Comparison of ENCODE assay signal across 15 cellular contexts in genomic region chr9:35232867-35233544, GRCh38.
"Had no signal": no experiment of that assay in that cellular context is flagged by ENCODE, and none has a peak within 500 bp of the region (broad histone marks: within the 10 kb centered on the region; RNA-seq: fewer than 3 reads in every experiment).

No MANE protein-coding gene starts in this region.

- H3K9me3 ChIP-seq: gastroesophageal sphincter, left ventricle myocardium inferior, tibial nerve had no signal

- H3K27me3 ChIP-seq: brain microvascular endothelial cell, gastroesophageal sphincter, tibial nerve had no signal

- H3K27ac ChIP-seq: brain microvascular endothelial cell, epithelial cell of prostate, gastroesophageal sphincter, left ventricle myocardium inferior, parathyroid adenoma, tibial nerve had no signal

- H3K36me3 ChIP-seq: brain microvascular endothelial cell had no signal

- H2AFZ ChIP-seq: parathyroid adenoma had no signal

- H3K4me2 ChIP-seq: smooth muscle cell had no signal

- H3K4me1 ChIP-seq: gastroesophageal sphincter, parathyroid adenoma had no signal

- DNase-seq: activated CD4-positive, alpha-beta memory T cell treated with anti-CD3 and anti-CD28 coated beads for 36 hours; activated gamma-delta T cell; activated T-cell treated with anti-CD3 and anti-CD28 coated beads, Interleukin-2, amount 50 U/mL, for 48 hours; amygdala; brain microvascular endothelial cell; effector memory CD8-positive, alpha-beta T cell; left ventricle myocardium inferior; mesenchymal stem cell had no signal

- H3K9ac ChIP-seq: parathyroid adenoma had no signal

- H3K4me3 ChIP-seq: gastroesophageal sphincter, left ventricle myocardium inferior, smooth muscle cell, tibial nerve had no signal

- FAIRE-seq: keratinocyte had no signal

- ATAC-seq: effector memory CD8-positive, alpha-beta T cell; gastroesophageal sphincter; stimulated activated memory B cell treated with anti-CD40 and anti-IgM and Interleukin-4, amounts not matched to agents 10 μg/mL and 1 μg/mL and 100 μg/mL, for 72 hours had no signal

- H3K79me2 ChIP-seq: parathyroid adenoma had no signal
